ENCODE assay signal across 21 cellular contexts in genomic region chr19:53485046-53486004, GRCh38.
"Had no signal": no experiment of that assay in that cellular context is flagged by ENCODE, and none has a peak within 500 bp of the region (broad histone marks: within the 10 kb centered on the region; RNA-seq: fewer than 3 reads in every experiment).

No MANE protein-coding gene starts in this region.

- H3K4me1 ChIP-seq: colonic mucosa, foreskin keratinocyte, sigmoid colon, suprapubic skin, thyroid gland had no signal

- DNase-seq: colonic mucosa; dermis blood vessel endothelial cell; erythroblast; foreskin keratinocyte; head of caudate nucleus; kidney glomerular epithelial cell; mammary epithelial cell; mucosa of descending colon; natural killer cell; posterior cingulate gyrus; sigmoid colon; stimulated activated CD4-positive, alpha-beta T cell treated with anti-CD3 and anti-CD28 coated beads, Interleukin-12 subunit alpha, Interleukin-12 subunit beta, amount 100 ng/mL, for 4 hours; stimulated activated naive CD8-positive, alpha-beta T cell treated with anti-CD3 and anti-CD28 coated beads, Interleukin-15, Interleukin-2, amounts not matched to agents 100 U/mL and 50 U/mL, for 24 hours; thyroid gland had no signal

- H3K4me3 ChIP-seq: colonic mucosa, hepatocyte, mucosa of descending colon, sigmoid colon, skin epidermis, suprapubic skin, thyroid gland had no signal

- H3K4me2 ChIP-seq: hepatocyte had no signal

- H3K27ac ChIP-seq: colonic mucosa, foreskin keratinocyte, hepatocyte, sigmoid colon, skin epidermis, suprapubic skin, thyroid gland had no signal

- ATAC-seq: foreskin keratinocyte; left lobe of liver; mucosa of descending colon; natural killer cell; stimulated activated naive CD8-positive, alpha-beta T cell treated with anti-CD3 and anti-CD28 coated beads, Interleukin-15, Interleukin-2, amounts not matched to agents 100 U/mL and 50 U/mL, for 24 hours had no signal

- H3K9me3 ChIP-seq: thyroid gland had no signal

- H3K27me3 ChIP-seq: colonic mucosa, foreskin keratinocyte, hepatocyte, sigmoid colon, suprapubic skin, thyroid gland had no signal

- FAIRE-seq: endothelial cell of umbilical vein, islet of Langerhans, urothelium cell line had no signal

- H2AFZ ChIP-seq: hepatocyte had no signal
